ENCODE assay signal across 7 cellular contexts in genomic region chr20:45972500-45973183, GRCh38. TPM values are rescaled to one million over a fixed set of nuclear protein-coding genes. Genes with fewer than 3 reads are reported as not detected.
DNase-seq lines count a peak whose midpoint lies in the region; ATAC-seq, FAIRE-seq and TF ChIP-seq lines count a peak whose summit lies in the region.

No MANE protein-coding gene starts in this region.

- H3K27ac ChIP-seq in GM12878 (ENCODE audit: control insufficient read depth, insufficient read depth) (peak overlapping the region; percentile 97), right lobe of liver (peak overlapping the region; percentile 98 to 99 (median 98)), urinary bladder (ENCODE audit: low read depth) (no peak overlapping the region)

- no peak for FAIRE-seq in GM12878 (lab: Jason Lieb, UNC)

- in situ Hi-C loops in GM13977 (cut with MboI; ENCODE audit: low pct_unique_long_range_greater_than_20kb, low sequenced_read_pairs, unreplicated experiment) (no loop called here), GM12878 (cut with MboI) (no loop called here)

- peaks cover 34% of the 10 kb centered on the region for H3K79me2 ChIP-seq in GM12878 (ENCODE audit: control insufficient read depth, insufficient read depth, low read length)

- peak overlapping the region; percentile 79 for H3K4me3 ChIP-seq in GM12878
- peak overlapping the region; percentile 78 to 97 (median 81) for H3K4me3 ChIP-seq in right lobe of liver
- peak overlapping the region; percentile 15 for H3K4me3 ChIP-seq in urinary bladder (ENCODE audit: low read depth, low read length)

- H3K27me3 ChIP-seq in GM12878 (replicated peaks in 1 of 2; ENCODE audit: control insufficient read depth in 2 of 2, insufficient read depth in 2 of 2, low read length in 1 of 2) (no peaks in the 10 kb centered on the region; a peak in 1 of 4 replicates), right lobe of liver (no peaks in the 10 kb centered on the region)

- ATAC-seq in GM12878 = peak; percentile 89
- ATAC-seq in right lobe of liver = no peak
- ATAC-seq in GM21786 (IDR thresholded peaks at IDR 0.05; ENCODE audit: unreplicated experiment) = no peak

- BruUV-seq in GM12878 (replicated peaks; lab: Mats Ljungman, UMichigan) = TSS peak; percentile 92

- WGBS in GM12878 (ENCODE audit: insufficient coverage, insufficient replicate concordance, low lambda C conversion rate, missing lambda C conversion rate) = 48% methylated on average over 29 of the region's 29 CpGs
- WGBS in right lobe of liver (ENCODE audit: insufficient coverage, low coverage, low lambda C conversion rate, missing lambda C conversion rate) = 56% methylated on average over 22 of the region's 29 CpGs
- WGBS in urinary bladder = 35% methylated on average over 29 of the region's 29 CpGs

- H3K4me1 ChIP-seq in GM12878 (ENCODE audit: control insufficient read depth, insufficient read depth, low read length) (peaks cover 5% of the 10 kb centered on the region), right lobe of liver (peaks cover 0 to 15% (median 3%) of the 10 kb centered on the region in 4 donors), urinary bladder (ENCODE audit: insufficient read depth) (no peaks in the 10 kb centered on the region)

- CTCF ChIA-PET in GM12878 (lab: Yijun Ruan, JAX) = interaction anchor here (0.5 to 12.1 kb wide), 9 partner anchors 10 to 202 kb away, joined by 3 to 151 read pairs (median 4); no protein-coding TSS in a partner anchor

- TF ChIP-seq EP300 in GM12878 (IDR thresholded peaks at IDR 0.05; ENCODE audit: borderline replicate concordance in 1 of 2, control insufficient read depth in 1 of 2, low read depth in 2 of 2, low read length in 2 of 2) = no peak

- RAD21 ChIA-PET in GM12878 (lab: Charles Lee; ENCODE audit: unreplicated experiment) = interaction anchor here (0.8 to 4.1 kb wide), 5 partner anchors 13 to 386 kb away, joined by 3 to 21 read pairs (median 5); no protein-coding TSS in a partner anchor

- SMC1A ChIA-PET in GM12878 (lab: Charles Lee; ENCODE audit: uncharacterized antibody, unreplicated experiment) = interaction anchor here (1.0 to 4.1 kb wide), 4 partner anchors 10 to 58 kb away, joined by 3 to 14 read pairs (median 6); no protein-coding TSS in a partner anchor

- DNase-seq in GM13977 (ENCODE audit: low spot score) (peak; percentile 98), MV-4-11 (lab: John Stamatoyannopoulos, UW) (peak; percentile 93), GM12878 (ENCODE audit: low read depth, low spot score) (no peak), right lobe of liver (peak in 1 of 3 donors; percentile 50), NCI-H187 (lab: John Stamatoyannopoulos, UW) (no peak)

- TF ChIP-seq CTCF in GM13977 (IDR thresholded peaks at IDR 0.05; ENCODE audit: extremely low read depth, insufficient read depth, missing control alignments) (no peak), GM12878 (IDR thresholded peaks at IDR 0.05 in 2 of 3, conservative IDR thresholded peaks at IDR 0.05 in 1 of 3; ENCODE audit: control insufficient read depth in 2 of 3, extremely low read depth in 1 of 3, insufficient read depth in 1 of 3, low read depth in 3 of 3, low read length in 3 of 3) (no peak), right lobe of liver (IDR thresholded peaks at IDR 0.05) (no peak)

- no peak for TF ChIP-seq RAD21 in GM12878 (IDR thresholded peaks at IDR 0.05; ENCODE audit: insufficient read depth, low read depth, low read length)

- POLR2A ChIA-PET in GM12878 (lab: Charles Lee) = interaction anchor here (0.6 to 1.7 kb wide), 6 partner anchors 32 to 630 kb away, joined by 3 to 9 read pairs (median 4); partner anchors contain the start of gene PCIF1

- intact Hi-C loops in GM12878 (cut with micrococcal nuclease; ENCODE audit: unreplicated experiment) = loop anchor here (5.0 kb wide), 3 partner anchors 40 to 115 kb away; partner anchors contain the start of genes CTSA, NCOA5 and NEURL2
- intact Hi-C loops in right lobe of liver (cut with DNase I) = no loop called here

- H3K9ac ChIP-seq in GM12878 (ENCODE audit: control insufficient read depth, insufficient read depth, low read length) = peak overlapping the region; percentile 66

- H3K4me2 ChIP-seq in GM12878 (ENCODE audit: control insufficient read depth, insufficient read depth) = peak overlapping the region; percentile 83

- peak; percentile 72 for TF ChIP-seq POLR2A in GM12878 (IDR thresholded peaks at IDR 0.05; ENCODE audit: low read depth, low read length)
- no peak for TF ChIP-seq POLR2A in right lobe of liver (IDR thresholded peaks at IDR 0.05)

- peak overlapping the region; percentile 88 for H2AFZ ChIP-seq in GM12878 (ENCODE audit: control insufficient read depth, low read depth, low read length)

- no peaks in the 10 kb centered on the region; the same call in 2 of the 3 replicates for H3K9me3 ChIP-seq in GM12878 (replicated peaks; ENCODE audit: control insufficient read depth, insufficient read depth, low read length)
- H3K9me3 ChIP-seq in right lobe of liver = no peaks in the 10 kb centered on the region

- H3K36me3 ChIP-seq in GM12878 (ENCODE audit: control insufficient read depth in 2 of 2, insufficient read depth in 2 of 2, low read length in 1 of 2) = peaks cover 5 to 8% of the 10 kb centered on the region in 2 experiments
- H3K36me3 ChIP-seq in right lobe of liver = peaks cover 0 to 18% (median 6%) of the 10 kb centered on the region in 4 donors
- H3K36me3 ChIP-seq in urinary bladder (ENCODE audit: insufficient read depth) = no peaks in the 10 kb centered on the region

- no peaks in the 10 kb centered on the region for H4K20me1 ChIP-seq in GM12878 (ENCODE audit: control insufficient read depth, insufficient read depth)

RNA-seq across cellular contexts. Expression of gene ZNF335, which starts 0.6 kb away (rescaled TPM):
- 110 and 127 TPM in 2 replicates for total RNA-seq in GM12878 (2013; cell fraction: nucleolus; rRNA removed)
- 19.9 and 24.2 TPM in 2 replicates for total RNA-seq in GM12878 (2014; rRNA removed)
- 10.5 and 12.3 TPM in 2 replicates for total RNA-seq in GM12878 (2014; rRNA removed; fragmentation: Illumina TruSeq; extraction: Trizol)
- 25.0 and 30.1 TPM in 2 replicates for total RNA-seq in GM12878 (2021)
- polyA plus RNA-seq in GM12878 (2011; ENCODE audit: low read depth) = 6.9 TPM
- polyA plus RNA-seq in GM12878 (2011; rRNA removed) = 5.0 and 11.4 TPM in 2 replicates
- 13.1 and 18.1 TPM in 2 replicates for polyA plus RNA-seq in GM12878 (2011; cell fraction: cytosol; rRNA removed)
- polyA plus RNA-seq in GM12878 (2011; cell fraction: nucleus; rRNA removed) = 80.6 and 103 TPM in 2 replicates
- 13.7 and 15.3 TPM in 2 replicates for polyA plus RNA-seq in GM12878 (2012)
- 3.4 and 12.5 TPM in 2 replicates for polyA plus RNA-seq in GM12878 (2014; fragmentation: Illumina TruSeq; extraction: Trizol)
- polyA plus RNA-seq in GM12878 (2014; fragmentation: Nextera tagmentation; extraction: Ambion mirVana) = 1 to 10 TPM in 1 of 2 experiments, under 1 TPM in 1; 0.74 to 1.2 TPM
- 24.8 and 27.2 TPM in 2 replicates for polyA plus RNA-seq in GM12878 (2014; rRNA removed)
- 10 to 100 TPM; 16.5 to 19.5 TPM for polyA plus RNA-seq in GM12878 (2016; fragmentation: Nextera tagmentation; extraction: Ambion mirVana)
- 28.2 and 32.4 TPM in 2 replicates for polyA minus RNA-seq in GM12878 (2011; rRNA and poly(A)+ RNA removed)
- polyA minus RNA-seq in GM12878 (2011; cell fraction: cytosol; rRNA and poly(A)+ RNA removed) = 6.3 and 9.9 TPM in 2 replicates
- 45.3 and 81.1 TPM in 2 replicates for polyA minus RNA-seq in GM12878 (2011; cell fraction: nucleus; rRNA and poly(A)+ RNA removed)
- 1 to 10 TPM; 6.5 to 9.3 (median 7.8) TPM for total RNA-seq in right lobe of liver
- total RNA-seq in urinary bladder = 11.9 TPM
- 12.4 TPM for polyA plus RNA-seq in urinary bladder

RNA-seq across cellular contexts. Expression of gene MMP9, which starts 36.1 kb away (rescaled TPM):
- total RNA-seq in GM12878 (2013; cell fraction: nucleolus; rRNA removed) = 0.15 TPM in 1 of 2 replicates, not detected in the other
- total RNA-seq in GM12878 (2014; rRNA removed) (0.06 and 0.49 TPM in 2 replicates), GM12878 (2014; rRNA removed; fragmentation: Illumina TruSeq; extraction: Trizol) (0.09 TPM in 1 of 2 replicates, not detected in the other), GM12878 (2021) (0.23 and 0.48 TPM in 2 replicates), right lobe of liver (1 to 10 TPM in 4 of 6 experiments, under 1 TPM in 2; 0.61 to 2.4 (median 1.3) TPM), urinary bladder (1.9 TPM)
- not detected for polyA plus RNA-seq in GM12878 (2011; ENCODE audit: low read depth)
- polyA plus RNA-seq in GM12878 (2011; rRNA removed) (0.20 and 0.34 TPM in 2 replicates), GM12878 (2014; fragmentation: Illumina TruSeq; extraction: Trizol) (0.10 TPM in 1 of 2 replicates, not detected in the other), GM12878 (2014; fragmentation: Nextera tagmentation; extraction: Ambion mirVana) (under 1 TPM in 1 of 2 experiments, not detected in 1; 0.04 TPM), GM12878 (2014; rRNA removed) (0.09 and 0.18 TPM in 2 replicates), GM12878 (2016; fragmentation: Nextera tagmentation; extraction: Ambion mirVana) (under 1 TPM; 0.09 to 0.20 TPM), urinary bladder (2.1 TPM)
- polyA plus RNA-seq in GM12878 (2011; cell fraction: cytosol; rRNA removed) = 0.64 and 0.75 TPM in 2 replicates
- polyA plus RNA-seq in GM12878 (2011; cell fraction: nucleus; rRNA removed) = 1.8 TPM in 2 replicates
- polyA plus RNA-seq in GM12878 (2012) = 0.28 TPM in 2 replicates
- polyA minus RNA-seq in GM12878 (2011; rRNA and poly(A)+ RNA removed) = 0.15 and 0.31 TPM in 2 replicates
- 0.94 and 1.0 TPM in 2 replicates for polyA minus RNA-seq in GM12878 (2011; cell fraction: cytosol; rRNA and poly(A)+ RNA removed)
- 0.36 TPM in 1 of 2 replicates, not detected in the other for polyA minus RNA-seq in GM12878 (2011; cell fraction: nucleus; rRNA and poly(A)+ RNA removed)

RNA-seq across cellular contexts. Expression of gene PCIF1, which starts 38.2 kb away (rescaled TPM):
- 23.3 and 27.4 TPM in 2 replicates for total RNA-seq in GM12878 (2013; cell fraction: nucleolus; rRNA removed)
- 13.8 and 14.3 TPM in 2 replicates for total RNA-seq in GM12878 (2014; rRNA removed)
- total RNA-seq in GM12878 (2014; rRNA removed; fragmentation: Illumina TruSeq; extraction: Trizol) = 7.7 and 9.9 TPM in 2 replicates
- total RNA-seq in GM12878 (2021) = 29.2 and 29.9 TPM in 2 replicates
- polyA plus RNA-seq in GM12878 (2011; ENCODE audit: low read depth) = 18.3 TPM
- polyA plus RNA-seq in GM12878 (2011; rRNA removed) = 9.6 and 13.3 TPM in 2 replicates
- polyA plus RNA-seq in GM12878 (2011; cell fraction: cytosol; rRNA removed) = 23.5 and 24.0 TPM in 2 replicates
- polyA plus RNA-seq in GM12878 (2011; cell fraction: nucleus; rRNA removed) = 53.5 and 55.4 TPM in 2 replicates
- polyA plus RNA-seq in GM12878 (2012) = 26.9 and 34.4 TPM in 2 replicates
- polyA plus RNA-seq in GM12878 (2014; fragmentation: Illumina TruSeq; extraction: Trizol) = 13.4 and 23.4 TPM in 2 replicates
- 10 to 100 TPM in 1 of 2 experiments, 1 to 10 TPM in 1; 8.4 to 10.1 TPM for polyA plus RNA-seq in GM12878 (2014; fragmentation: Nextera tagmentation; extraction: Ambion mirVana)
- polyA plus RNA-seq in GM12878 (2014; rRNA removed) = 21.4 and 22.5 TPM in 2 replicates
- 10 to 100 TPM; 32.7 to 32.9 TPM for polyA plus RNA-seq in GM12878 (2016; fragmentation: Nextera tagmentation; extraction: Ambion mirVana)
- polyA minus RNA-seq in GM12878 (2011; rRNA and poly(A)+ RNA removed) = 15.1 and 24.4 TPM in 2 replicates
- polyA minus RNA-seq in GM12878 (2011; cell fraction: cytosol; rRNA and poly(A)+ RNA removed) = 9.4 and 9.8 TPM in 2 replicates
- polyA minus RNA-seq in GM12878 (2011; cell fraction: nucleus; rRNA and poly(A)+ RNA removed) = 27.7 and 40.9 TPM in 2 replicates
- total RNA-seq in right lobe of liver = 10 to 100 TPM in 2 of 6 experiments, 1 to 10 TPM in 4; 7.8 to 12.1 (median 9.5) TPM
- total RNA-seq in urinary bladder = 11.5 TPM
- polyA plus RNA-seq in urinary bladder = 44.0 TPM

RNA-seq across cellular contexts. Expression of gene SLC12A5, which starts 56.4 kb away (rescaled TPM):
- 0.23 TPM in 1 of 2 replicates, not detected in the other for total RNA-seq in GM12878 (2013; cell fraction: nucleolus; rRNA removed)
- total RNA-seq in GM12878 (2014; rRNA removed) (0.05 and 0.34 TPM in 2 replicates), GM12878 (2014; rRNA removed; fragmentation: Illumina TruSeq; extraction: Trizol) (0.72 TPM in 1 of 2 replicates, not detected in the other), GM12878 (2021) (2.7 and 3.1 TPM in 2 replicates), right lobe of liver (under 1 TPM in 3 of 6 experiments, not detected in 3; 0.32 to 0.91 (median 0.64) TPM), urinary bladder (0.69 TPM)
- not detected for polyA plus RNA-seq in GM12878 (2011; ENCODE audit: low read depth)
- polyA plus RNA-seq in GM12878 (2011; rRNA removed) (1.0 and 1.7 TPM in 2 replicates), GM12878 (2014; fragmentation: Illumina TruSeq; extraction: Trizol) (1.9 TPM in 1 of 2 replicates, not detected in the other), GM12878 (2014; fragmentation: Nextera tagmentation; extraction: Ambion mirVana) (under 1 TPM; 0.26 to 0.37 TPM), GM12878 (2014; rRNA removed) (1.3 and 1.6 TPM in 2 replicates), GM12878 (2016; fragmentation: Nextera tagmentation; extraction: Ambion mirVana) (1 to 10 TPM; 1.0 to 1.7 TPM), urinary bladder (1.5 TPM)
- 2.2 and 6.3 TPM in 2 replicates for polyA plus RNA-seq in GM12878 (2011; cell fraction: cytosol; rRNA removed)
- 1.1 and 2.2 TPM in 2 replicates for polyA plus RNA-seq in GM12878 (2011; cell fraction: nucleus; rRNA removed)
- 2.6 and 3.2 TPM in 2 replicates for polyA plus RNA-seq in GM12878 (2012)
- 2.4 TPM in 1 of 2 replicates, not detected in the other for polyA minus RNA-seq in GM12878 (2011; rRNA and poly(A)+ RNA removed)
- not detected in 2 replicates for polyA minus RNA-seq in GM12878 (2011; cell fraction: cytosol; rRNA and poly(A)+ RNA removed)
- 0.12 and 0.38 TPM in 2 replicates for polyA minus RNA-seq in GM12878 (2011; cell fraction: nucleus; rRNA and poly(A)+ RNA removed)

Comparison
In these comparisons a context has a peak if more than half of its experiments do, and no peak if none do; other contexts are left out.
1. DNase-seq: peak in GM13977 (single experiment) and MV-4-11 (single experiment); none in GM12878 (single experiment) and NCI-H187 (0 of 2).
2. H3K4me3 ChIP-seq: peak in every context shown above with its lines; median percentile 81 in right lobe of liver; 79 in GM12878; 15 in urinary bladder.